Comparison of ENCODE assay signal across 22 cellular contexts in genomic region chr2:191221666-191222065, GRCh38.
"Had no signal": no experiment of that assay in that cellular context is flagged by ENCODE, and none has a peak within 500 bp of the region (broad histone marks: within the 10 kb centered on the region; RNA-seq: fewer than 3 reads in every experiment).

No MANE protein-coding gene starts in this region.

- H3K27me3 ChIP-seq: colonic mucosa, pancreas, tibial nerve had no signal

- H3K36me3 ChIP-seq: colonic mucosa, pancreas, prostate gland, tibial nerve had no signal

- H3K9me3 ChIP-seq: colonic mucosa, pancreas, prostate gland, tibial nerve had no signal

- H3K4me1 ChIP-seq: prostate gland had no signal

- H3K4me3 ChIP-seq: colonic mucosa, pancreas, prostate gland, SK-N-MC, tibial nerve had no signal

- DNase-seq: activated CD4-positive, alpha-beta memory T cell treated with anti-CD3 and anti-CD28 coated beads for 36 hours; activated CD4-positive, alpha-beta T cell treated with anti-CD3 and anti-CD28 coated beads, Interleukin-2, amount 10 ng/mL, durations not matched to agents 24 days and 14 days; activated CD4-positive, CD25-positive, alpha-beta regulatory T cell treated with anti-CD3 and anti-CD28 coated beads, Interleukin-2, amount 50 U/mL, for 72 hours; activated CD8-positive, alpha-beta memory T cell treated with anti-CD3 and anti-CD28 coated beads, Interleukin-2, amount 50 U/mL, for 4 hours; activated gamma-delta T cell; activated naive CD4-positive, alpha-beta T cell treated with anti-CD3 and anti-CD28 coated beads, Interleukin-2, amount 50 U/mL, for 16 hours; activated T-cell treated with anti-CD3 and anti-CD28 coated beads, Interleukin-2, amount 50 U/mL, for 1 hour; amygdala; colonic mucosa; effector CD8-positive, alpha-beta T cell; erythroblast; naive thymus-derived CD4-positive, alpha-beta T cell; nucleus accumbens; pancreas; retina; stimulated activated CD4-positive, alpha-beta T cell treated with anti-CD3 and anti-CD28 coated beads, Interleukin-2, amount 100 ng/mL, for 48 hours; stimulated activated naive CD4-positive, alpha-beta T cell treated with Interleukin-2 at 50 U/mL for 16 hours; SW 1271; T-helper 9 cell had no signal

- H3K27ac ChIP-seq: colonic mucosa, pancreas, prostate gland, SK-N-MC had no signal
